24 cellular contexts compared by ENCODE assay signal in the genomic region with DNA sequence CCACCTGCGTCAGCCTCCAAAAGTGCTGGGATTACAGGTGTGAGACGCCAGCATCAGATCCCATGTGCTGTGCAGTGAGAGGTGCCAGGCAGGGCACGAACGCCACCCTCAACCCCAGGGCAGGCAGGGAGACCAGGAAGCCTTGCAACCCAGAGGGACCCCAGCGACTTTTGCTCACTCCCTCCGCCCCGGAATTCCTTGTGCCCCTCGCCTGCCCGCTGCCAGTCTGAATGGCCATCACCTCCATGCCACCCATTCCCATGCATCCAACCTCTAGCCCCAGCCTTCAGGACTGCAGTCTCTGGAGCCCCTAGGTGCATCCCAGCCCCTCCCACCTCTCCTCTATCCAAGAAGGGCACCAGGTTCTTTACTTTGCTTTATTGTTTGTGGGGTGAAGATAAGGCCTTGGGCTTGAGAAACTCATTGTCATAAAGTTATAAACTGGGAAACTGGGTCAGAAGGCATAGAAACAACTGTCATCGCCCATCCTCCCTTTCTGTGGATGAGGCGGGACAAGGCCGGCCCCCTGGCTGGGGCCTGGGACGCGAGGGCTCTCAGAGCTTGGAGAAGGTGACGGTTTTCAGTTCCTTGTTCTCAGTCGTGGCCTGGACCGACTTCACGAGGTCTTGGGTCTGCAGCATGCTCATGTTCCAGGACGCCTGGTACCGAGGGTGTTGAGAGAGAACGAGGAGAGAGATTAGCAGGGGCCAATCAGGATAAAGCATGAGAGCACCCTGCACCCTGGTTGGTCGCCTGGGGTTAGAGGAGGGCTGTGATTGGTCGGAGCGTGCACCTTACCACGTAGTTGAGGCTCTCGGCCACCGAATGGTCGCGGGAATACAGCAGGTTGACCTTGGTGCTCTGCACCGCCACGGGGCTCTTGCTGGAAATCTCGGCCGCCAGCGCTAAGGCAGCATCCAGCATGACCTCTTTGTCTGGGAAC. TPM values are rescaled to one million over a fixed set of nuclear protein-coding genes. Genes with fewer than 3 reads are reported as not detected.
A peak's percentile ranks its signal among the peaks of the same experiment; 100 is the strongest.
DNase-seq lines count a peak whose midpoint lies in the region; ATAC-seq, FAIRE-seq and TF ChIP-seq lines count a peak whose summit lies in the region.
"Had no signal": no experiment of that assay in that cellular context is flagged by ENCODE, and none has a peak within 500 bp of the region (broad histone marks: within the 10 kb centered on the region; RNA-seq: fewer than 3 reads in every experiment).

No MANE protein-coding gene starts in this region.

- peaks cover 1% of the 10 kb centered on the region; the same call in 1 of the 3 replicates for H3K9me3 Mint-ChIP-seq in GM23338
- H3K9me3 Mint-ChIP-seq: activated T-cell treated with anti-CD3 and anti-CD28 coated beads, Interleukin-2, amount 50 U/mL, for 24 hours; mesothelial cell of epicardium had no signal

- no peaks in the 10 kb centered on the region for H3K9me3 ChIP-seq in PC-9 (ENCODE audit: insufficient read depth, low read depth)
- no peaks in the 10 kb centered on the region for H3K9me3 ChIP-seq in endothelial cell of umbilical vein (replicated peaks; ENCODE audit: control insufficient read depth, insufficient read depth, low read length)
- H3K9me3 ChIP-seq in transverse colon = no peaks in the 10 kb centered on the region
- H3K9me3 ChIP-seq: prostate gland, thyroid gland had no signal

- H3K4me3 ChIP-seq in GM23338 (no peak overlapping the region), PC-9 (no peak overlapping the region), endothelial cell of umbilical vein (replicated peaks in 1 of 3; ENCODE audit: insufficient read depth in 1 of 3, low read depth in 1 of 3, low read length in 3 of 3) (no peak overlapping the region), transverse colon (peak overlapping the region in 1 of 4 donors; percentile 13)
- H3K4me3 ChIP-seq: dorsolateral prefrontal cortex, prostate gland, thyroid gland had no signal

- no peaks in the 10 kb centered on the region for H3K79me2 ChIP-seq in GM23338 (replicated peaks; ENCODE audit: insufficient read depth)
- no peaks in the 10 kb centered on the region for H3K79me2 ChIP-seq in PC-9 (ENCODE audit: low read depth)
- no peaks in the 10 kb centered on the region for H3K79me2 ChIP-seq in endothelial cell of umbilical vein (ENCODE audit: control insufficient read depth, insufficient read depth, low read length)

- H3K4me1 ChIP-seq in GM23338 (ENCODE audit: insufficient read depth) (peaks cover 6% of the 10 kb centered on the region), PC-9 (replicated peaks; ENCODE audit: insufficient read depth) (peaks cover 8% of the 10 kb centered on the region; the same call in 1 of the 2 replicates), endothelial cell of umbilical vein (ENCODE audit: control insufficient read depth, extremely low read depth, insufficient read depth, low read length) (no peaks in the 10 kb centered on the region), transverse colon (peaks cover 0 to 58% (median 46%) of the 10 kb centered on the region in 4 donors)
- H3K4me1 ChIP-seq: prostate gland had no signal

- peaks cover 4% of the 10 kb centered on the region; the same call in 2 of the 3 replicates for H3K4me1 Mint-ChIP-seq in GM23338

- no peaks in the 10 kb centered on the region for H3K9me1 ChIP-seq in endothelial cell of umbilical vein (replicated peaks; ENCODE audit: control insufficient read depth, extremely low read depth, insufficient read depth, low read length)

- no peak overlapping the region for H3K27ac ChIP-seq in GM23338 (ENCODE audit: low read depth)
- H3K27ac ChIP-seq in PC-9 = no peak overlapping the region
- H3K27ac ChIP-seq in endothelial cell of umbilical vein (ENCODE audit: insufficient read depth, low read depth, low read length) = no peak overlapping the region
- H3K27ac ChIP-seq in transverse colon = peak overlapping the region; percentile 85 to 94 (median 88)
- H3K27ac ChIP-seq: dorsolateral prefrontal cortex, HL-60, prostate gland, thyroid gland had no signal

- peak; percentile 44 for DNase-seq in GM23338 (ENCODE audit: low spot score)
- DNase-seq in PC-9 = peak in 1 of 2 experiments; percentile 33
- DNase-seq in endothelial cell of umbilical vein (ENCODE audit: low read depth, low spot score) = no peak
- DNase-seq in transverse colon = peak; percentile 73
- DNase-seq in central memory CD4-positive, alpha-beta T cell = no peak
- no peak for DNase-seq in KG1 (lab: John Stamatoyannopoulos, UW)
- DNase-seq in activated CD4-positive, CD25-positive, alpha-beta regulatory T cell (lab: John Stamatoyannopoulos, UW) = no peak
- DNase-seq: activated naive CD4-positive, alpha-beta T cell; activated T-cell treated with anti-CD3 and anti-CD28 coated beads, Interleukin-2, amount 50 U/mL, for 24 hours; COR-L47; dorsolateral prefrontal cortex; NCI-H1694; NCI-H2227 treated with DMSO at 0.1 percent for 48 hours; stimulated activated naive CD4-positive, alpha-beta T cell treated with Interleukin-2 at 50 U/mL for 16 hours; thyroid gland had no signal

- H3K4me2 ChIP-seq in GM23338 (no peak overlapping the region), PC-9 (no peak overlapping the region), endothelial cell of umbilical vein (ENCODE audit: insufficient read depth, low read length) (no peak overlapping the region)

- dilution Hi-C loops in endothelial cell of umbilical vein (cut with MboI; ENCODE audit: extremely low pct_ligation_motif_present, low sequenced_read_pairs) = no loop called here

- H2AFZ ChIP-seq in GM23338 = no peak overlapping the region
- H2AFZ ChIP-seq in PC-9 = no peak overlapping the region
- no peak overlapping the region for H2AFZ ChIP-seq in endothelial cell of umbilical vein (ENCODE audit: low read depth, low read length)

- no peaks in the 10 kb centered on the region for H3K27me3 ChIP-seq in GM23338 (ENCODE audit: insufficient read depth)
- no peaks in the 10 kb centered on the region for H3K27me3 ChIP-seq in PC-9 (ENCODE audit: insufficient read depth, low read depth)
- no peaks in the 10 kb centered on the region for H3K27me3 ChIP-seq in endothelial cell of umbilical vein (ENCODE audit: control insufficient read depth in 2 of 2, insufficient read depth in 2 of 2, low read length in 2 of 2)
- no peaks in the 10 kb centered on the region for H3K27me3 ChIP-seq in transverse colon
- H3K27me3 ChIP-seq: dorsolateral prefrontal cortex, thyroid gland had no signal

- H3K9ac ChIP-seq in endothelial cell of umbilical vein (replicated peaks; ENCODE audit: extremely low read depth, insufficient read depth, low read length) = no peak overlapping the region

- H3K27me3 Mint-ChIP-seq in GM23338 (ENCODE audit: insufficient read depth, low read depth, poor library complexity) = peaks cover 9% of the 10 kb centered on the region
- H3K27me3 Mint-ChIP-seq: activated T-cell treated with anti-CD3 and anti-CD28 coated beads, Interleukin-2, amount 50 U/mL, for 24 hours had no signal

- no peak for TF ChIP-seq POLR2A in endothelial cell of umbilical vein (IDR thresholded peaks at IDR 0.05; ENCODE audit: low read depth, low read length)
- peak; percentile 66 for TF ChIP-seq POLR2A in transverse colon (IDR thresholded peaks at IDR 0.05)

- CTCF ChIA-PET in PC-9 (lab: Charles Lee) (no interaction called here), endothelial cell of umbilical vein (lab: Charles Lee) (interaction anchor here (1.1 kb wide), 1 partner anchor 72 kb away, joined by 3 read pairs; no protein-coding TSS in a partner anchor)

- no peaks in the 10 kb centered on the region for H3K36me3 ChIP-seq in GM23338 (ENCODE audit: insufficient read depth)
- no peaks in the 10 kb centered on the region for H3K36me3 ChIP-seq in PC-9 (ENCODE audit: low read depth)
- peaks cover 0 to 13% of the 10 kb centered on the region in 2 experiments for H3K36me3 ChIP-seq in endothelial cell of umbilical vein (ENCODE audit: control insufficient read depth in 2 of 2, extremely low read depth in 1 of 2, insufficient read depth in 2 of 2, low read length in 2 of 2)
- peaks cover 0 to 20% (median 4%) of the 10 kb centered on the region in 4 donors for H3K36me3 ChIP-seq in transverse colon

- POLR2A ChIA-PET in PC-9 (lab: Charles Lee; ENCODE audit: unreplicated experiment) = no interaction called here
- POLR2A ChIA-PET in endothelial cell of umbilical vein (lab: Charles Lee) = no interaction called here

- TF ChIP-seq CTCF in GM23338 (conservative IDR thresholded peaks at IDR 0.05; ENCODE audit: low read depth in 2 of 2) (no peak), PC-9 (conservative IDR thresholded peaks at IDR 0.05) (no peak), endothelial cell of umbilical vein (IDR thresholded peaks at IDR 0.05; ENCODE audit: extremely low read depth in 1 of 2, insufficient read depth in 1 of 2, low read depth in 1 of 2, low read length in 2 of 2) (no peak), transverse colon (IDR thresholded peaks at IDR 0.05) (no peak)

- intact Hi-C loops in PC-9 (cut with micrococcal nuclease; ENCODE audit: unreplicated experiment) = no loop called here
- intact Hi-C loops in endothelial cell of umbilical vein (cut with micrococcal nuclease) = no loop called here
- intact Hi-C loops in transverse colon (cut with DNase I; ENCODE audit: low total_unique reads) = no loop called here

- peaks cover 27% of the 10 kb centered on the region for H3K36me3 Mint-ChIP-seq in GM23338 (ENCODE audit: low read depth)

- peak; percentile 88 for TF ChIP-seq EP300 in transverse colon (IDR thresholded peaks at IDR 0.05; ENCODE audit: low read depth)

- H4K20me1 ChIP-seq in GM23338 (replicated peaks; ENCODE audit: insufficient read depth) (no peaks in the 10 kb centered on the region; the same call in 1 of the 2 replicates), PC-9 (ENCODE audit: insufficient read depth) (no peaks in the 10 kb centered on the region), endothelial cell of umbilical vein (replicated peaks; ENCODE audit: control insufficient read depth, extremely low read depth, insufficient read depth, low read length) (no peaks in the 10 kb centered on the region)

- 54% methylated on average over 33 of the region's 34 CpGs; no CpG with 5 or more reads in 1 of the 2 donors for WGBS in transverse colon (ENCODE audit: low coverage in 1 of 2), 2 donors

- FAIRE-seq in endothelial cell of umbilical vein (lab: Jason Lieb, UNC) = no peak

- ATAC-seq in GM23338 = peak; percentile 79
- ATAC-seq: esophagus mucosa, left lobe of liver had no signal

- H3K27ac Mint-ChIP-seq in GM23338 = no peak overlapping the region
- H3K27ac Mint-ChIP-seq: activated T-cell treated with anti-CD3 and anti-CD28 coated beads, Interleukin-2, amount 50 U/mL, for 24 hours; mesothelial cell of epicardium had no signal

- no peaks in the 10 kb centered on the region for H3F3A ChIP-seq in GM23338 (replicated peaks; ENCODE audit: low read depth)
- H3F3A ChIP-seq in PC-9 (ENCODE audit: insufficient read depth, low read depth) = peaks cover 4% of the 10 kb centered on the region; the same call in 1 of the 2 replicates

- H3K9me2 ChIP-seq in GM23338 (ENCODE audit: insufficient read depth) (no peaks in the 10 kb centered on the region), PC-9 (ENCODE audit: insufficient read depth) (no peaks in the 10 kb centered on the region)

- BruUV-seq in PC-9 (replicated peaks; lab: Mats Ljungman, UMichigan) (TSS peak; percentile 47), endothelial cell of umbilical vein (replicated peaks; lab: Mats Ljungman, UMichigan) (TSS peak; percentile 48)

- in situ Hi-C loops in transverse colon (cut with MboI; ENCODE audit: low pct_ligation_motif_present in 1 of 4, low pct_unique_long_range_greater_than_20kb in 1 of 4, low sequenced_read_pairs in 3 of 4) = no loop called here

- H3K4me3 Mint-ChIP-seq in GM23338 = no peak overlapping the region
- H3K4me3 Mint-ChIP-seq: activated T-cell treated with anti-CD3 and anti-CD28 coated beads, Interleukin-2, amount 50 U/mL, for 24 hours; mesothelial cell of epicardium had no signal

RNA-seq across cellular contexts. Expression of a gene that starts 2.6 kb away (rescaled TPM):
- 0.87 TPM in 1 of 2 replicates, not detected in the other for total RNA-seq in GM23338 (2014; rRNA removed; shearing (Covaris generic))
- polyA plus RNA-seq in GM23338 (2016; fragmentation: Nextera tagmentation; extraction: Ambion mirVana) = not detected in 2 replicates
- total RNA-seq in PC-9 (2021) = 1.0 and 2.2 TPM in 2 replicates
- 0.44 TPM in 1 of 2 replicates, not detected in the other for total RNA-seq in endothelial cell of umbilical vein
- 0.19 and 0.22 TPM in 2 replicates for polyA plus RNA-seq in endothelial cell of umbilical vein
- polyA plus RNA-seq in endothelial cell of umbilical vein (2011; cell fraction: cytosol; rRNA removed) = not detected in 2 replicates
- 0.91 and 1.5 TPM in 2 replicates for polyA plus RNA-seq in endothelial cell of umbilical vein (2011; cell fraction: nucleus; rRNA removed)
- 0.53 TPM in 1 of 2 replicates, not detected in the other for polyA plus RNA-seq in endothelial cell of umbilical vein (2012)
- polyA minus RNA-seq in endothelial cell of umbilical vein = not detected in 2 replicates
- polyA minus RNA-seq in endothelial cell of umbilical vein (2011; cell fraction: cytosol; rRNA and poly(A)+ RNA removed) = not detected
- 0.72 TPM in 1 of 2 replicates, not detected in the other for polyA minus RNA-seq in endothelial cell of umbilical vein (2011; cell fraction: nucleus; rRNA and poly(A)+ RNA removed)
- total RNA-seq in transverse colon = 1,000 to 10,000 TPM; 1,815 to 4,845 (median 3,695) TPM
- total RNA-seq: SK-MEL-5 had no signal

RNA-seq across cellular contexts. Expression of a gene that starts 16.3 kb away (rescaled TPM):
- 66.2 and 79.9 TPM in 2 replicates for total RNA-seq in GM23338 (2014; rRNA removed; shearing (Covaris generic))
- polyA plus RNA-seq in GM23338 (2016; fragmentation: Nextera tagmentation; extraction: Ambion mirVana) (186 and 193 TPM in 2 replicates), endothelial cell of umbilical vein (71.8 and 74.1 TPM in 2 replicates)
- total RNA-seq in PC-9 (2021) (142 and 143 TPM in 2 replicates), endothelial cell of umbilical vein (62.5 and 69.7 TPM in 2 replicates), transverse colon (100 to 1,000 TPM; 181 to 313 (median 228) TPM)
- polyA plus RNA-seq in endothelial cell of umbilical vein (2011; cell fraction: cytosol; rRNA removed) = 52.3 and 57.0 TPM in 2 replicates
- 38.2 and 39.7 TPM in 2 replicates for polyA plus RNA-seq in endothelial cell of umbilical vein (2011; cell fraction: nucleus; rRNA removed)
- 75.4 and 111 TPM in 2 replicates for polyA plus RNA-seq in endothelial cell of umbilical vein (2012)
- 49.6 and 51.8 TPM in 2 replicates for polyA minus RNA-seq in endothelial cell of umbilical vein
- polyA minus RNA-seq in endothelial cell of umbilical vein (2011; cell fraction: cytosol; rRNA and poly(A)+ RNA removed) = 68.2 TPM
- 11.0 and 11.4 TPM in 2 replicates for polyA minus RNA-seq in endothelial cell of umbilical vein (2011; cell fraction: nucleus; rRNA and poly(A)+ RNA removed)

RNA-seq across cellular contexts. Expression of a gene that starts 26.3 kb away (rescaled TPM):
- total RNA-seq in GM23338 (2014; rRNA removed; shearing (Covaris generic)) = 2.4 TPM in 1 of 2 replicates, not detected in the other
- polyA plus RNA-seq in GM23338 (2016; fragmentation: Nextera tagmentation; extraction: Ambion mirVana) (6.6 and 8.6 TPM in 2 replicates), endothelial cell of umbilical vein (not detected in 2 replicates)
- total RNA-seq in PC-9 (2021) (not detected in 2 replicates), endothelial cell of umbilical vein (not detected in 2 replicates), transverse colon (not detected)
- polyA plus RNA-seq in endothelial cell of umbilical vein (2011; cell fraction: cytosol; rRNA removed) = not detected in 2 replicates
- 0.81 TPM in 1 of 2 replicates, not detected in the other for polyA plus RNA-seq in endothelial cell of umbilical vein (2011; cell fraction: nucleus; rRNA removed)
- not detected in 2 replicates for polyA plus RNA-seq in endothelial cell of umbilical vein (2012)
- not detected in 2 replicates for polyA minus RNA-seq in endothelial cell of umbilical vein
- polyA minus RNA-seq in endothelial cell of umbilical vein (2011; cell fraction: cytosol; rRNA and poly(A)+ RNA removed) = not detected
- polyA minus RNA-seq in endothelial cell of umbilical vein (2011; cell fraction: nucleus; rRNA and poly(A)+ RNA removed) = not detected in 2 replicates
- total RNA-seq: dorsolateral prefrontal cortex; glomerular endothelial cell; left lobe of liver; mesothelial cell of epicardium; SK-MEL-5; T-helper 2 cell treated with Interferon-gamma antibody and Interleukin-4, amounts not matched to agents 100 ng/mL and 5 ng/mL, for 36 hours; thyroid gland had no signal
- polyA plus RNA-seq: neural cell had no signal

RNA-seq across cellular contexts. Expression of a gene that starts 34.5 kb away (rescaled TPM):
- total RNA-seq in GM23338 (2014; rRNA removed; shearing (Covaris generic)) = 491 and 580 TPM in 2 replicates
- polyA plus RNA-seq in GM23338 (2016; fragmentation: Nextera tagmentation; extraction: Ambion mirVana) (664 and 836 TPM in 2 replicates), endothelial cell of umbilical vein (243 and 305 TPM in 2 replicates)
- total RNA-seq in PC-9 (2021) (368 and 443 TPM in 2 replicates), endothelial cell of umbilical vein (427 and 451 TPM in 2 replicates), transverse colon (100 to 1,000 TPM; 139 to 200 (median 174) TPM)
- 292 and 332 TPM in 2 replicates for polyA plus RNA-seq in endothelial cell of umbilical vein (2011; cell fraction: cytosol; rRNA removed)
- 413 and 435 TPM in 2 replicates for polyA plus RNA-seq in endothelial cell of umbilical vein (2011; cell fraction: nucleus; rRNA removed)
- 320 and 351 TPM in 2 replicates for polyA plus RNA-seq in endothelial cell of umbilical vein (2012)
- polyA minus RNA-seq in endothelial cell of umbilical vein = 381 and 414 TPM in 2 replicates
- 162 TPM for polyA minus RNA-seq in endothelial cell of umbilical vein (2011; cell fraction: cytosol; rRNA and poly(A)+ RNA removed)
- polyA minus RNA-seq in endothelial cell of umbilical vein (2011; cell fraction: nucleus; rRNA and poly(A)+ RNA removed) = 133 and 168 TPM in 2 replicates

RNA-seq across cellular contexts. Expression of a gene that starts 42.0 kb away (rescaled TPM):
- not detected in 2 replicates for total RNA-seq in GM23338 (2014; rRNA removed; shearing (Covaris generic))
- polyA plus RNA-seq in GM23338 (2016; fragmentation: Nextera tagmentation; extraction: Ambion mirVana) = 1.6 and 4.8 TPM in 2 replicates
- total RNA-seq in PC-9 (2021) = 1.7 and 2.1 TPM in 2 replicates
- total RNA-seq in endothelial cell of umbilical vein = not detected in 2 replicates
- not detected in 2 replicates for polyA plus RNA-seq in endothelial cell of umbilical vein
- polyA plus RNA-seq in endothelial cell of umbilical vein (2011; cell fraction: cytosol; rRNA removed) = not detected in 2 replicates
- polyA plus RNA-seq in endothelial cell of umbilical vein (2011; cell fraction: nucleus; rRNA removed) = not detected in 2 replicates
- not detected in 2 replicates for polyA plus RNA-seq in endothelial cell of umbilical vein (2012)
- not detected in 2 replicates for polyA minus RNA-seq in endothelial cell of umbilical vein
- polyA minus RNA-seq in endothelial cell of umbilical vein (2011; cell fraction: cytosol; rRNA and poly(A)+ RNA removed) = not detected
- not detected in 2 replicates for polyA minus RNA-seq in endothelial cell of umbilical vein (2011; cell fraction: nucleus; rRNA and poly(A)+ RNA removed)
- total RNA-seq in transverse colon = not detected
- total RNA-seq: glomerular endothelial cell; left lobe of liver; mesothelial cell of epicardium; prostate gland; SK-MEL-5; T-helper 2 cell treated with Interferon-gamma antibody and Interleukin-4, amounts not matched to agents 100 ng/mL and 5 ng/mL, for 36 hours; thyroid gland had no signal
- polyA plus RNA-seq: neural cell had no signal

Comparison
In these comparisons a context has a peak if more than half of its experiments do, and no peak if none do; other contexts are left out.
1. DNase-seq: peak in GM23338 (single experiment) and transverse colon (single experiment); none in endothelial cell of umbilical vein (single experiment), central memory CD4-positive, alpha-beta T cell (single experiment), KG1 (single experiment) and activated CD4-positive, CD25-positive, alpha-beta regulatory T cell (0 of 4).
2. H3K27ac ChIP-seq: peak in transverse colon (4 of 4); none in GM23338 (single experiment), PC-9 (single experiment) and endothelial cell of umbilical vein (single experiment).
3. RNA of a gene that starts 2.6 kb away (total RNA-seq): 1,815 to 4,845 TPM in transverse colon; 1.0 to 2.2 TPM in PC-9, 0.87 TPM in GM23338 and 0.44 TPM in endothelial cell of umbilical vein; every median in the first group is over 100 times any median in the second.